ENCODE assay signal across 5 cellular contexts in the genomic region with DNA sequence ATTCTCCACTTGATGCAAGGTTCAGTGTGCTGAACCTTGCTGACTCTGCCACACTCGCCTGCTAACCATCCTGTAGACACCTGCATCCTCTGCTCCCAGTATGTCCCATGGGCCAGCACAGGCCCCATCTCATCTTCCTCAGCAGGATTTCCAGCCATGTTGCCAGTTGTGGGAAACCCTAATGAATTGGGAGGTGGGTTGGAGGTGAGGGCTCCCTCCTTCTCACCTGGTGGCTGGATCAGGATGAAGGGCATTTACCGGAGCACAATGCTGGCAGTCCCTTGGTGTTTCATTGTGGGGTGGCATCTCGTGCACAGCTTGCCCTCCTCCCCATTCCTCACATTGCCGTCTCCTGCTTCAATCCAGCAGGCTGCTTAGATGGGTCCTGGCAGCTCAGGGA.
"Had no signal": no experiment of that assay in that cellular context is flagged by ENCODE, and none has a peak within 500 bp of the region (broad histone marks: within the 10 kb centered on the region; RNA-seq: fewer than 3 reads in every experiment).

No MANE protein-coding gene starts in this region.

- DNase-seq: H9, HCEC 1CT, KBM-7 had no signal

- H2AFZ ChIP-seq: GM23338 had no signal

- H3K27ac Mint-ChIP-seq: GM23338, H9, IgD-negative memory B cell had no signal

- H3K4me1 Mint-ChIP-seq: IgD-negative memory B cell had no signal

- H3K4me2 ChIP-seq: GM23338 had no signal

- H3K4me3 Mint-ChIP-seq: GM23338, H9, IgD-negative memory B cell had no signal

- H3K4me3 ChIP-seq: GM23338 had no signal
